Comparison of ENCODE assay signal across 8 cellular contexts in the genomic region with DNA sequence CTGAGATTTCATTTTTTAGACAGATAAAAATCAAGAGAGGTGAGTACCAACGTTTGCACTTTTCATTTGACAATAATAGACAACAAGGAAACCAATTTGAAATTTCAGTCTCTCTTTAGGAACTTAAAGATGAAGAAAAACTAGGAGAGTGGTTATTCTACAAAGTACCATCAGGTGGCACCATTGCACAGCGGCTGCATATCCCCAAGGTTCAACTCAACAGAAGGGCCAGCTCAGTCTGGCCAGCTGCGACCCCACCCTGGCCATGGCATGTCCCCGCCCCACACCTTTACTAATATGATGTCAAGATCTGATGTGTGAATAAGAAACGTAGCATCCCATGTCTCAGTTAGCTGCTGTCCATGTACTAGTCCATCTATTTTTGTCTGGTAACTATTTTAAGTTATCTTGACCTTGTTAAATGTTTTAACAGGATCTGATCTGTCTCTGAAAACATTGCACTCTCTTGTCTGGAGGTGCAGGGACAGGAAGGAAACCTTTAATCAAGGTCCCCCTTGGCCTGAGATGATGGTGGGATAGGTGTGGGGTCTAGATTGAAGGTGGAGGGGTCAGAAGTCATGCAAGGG. TPM values are rescaled to one million over a fixed set of nuclear protein-coding genes. Genes with fewer than 3 reads are reported as not detected.
A peak's percentile ranks its signal among the peaks of the same experiment; 100 is the strongest.
DNase-seq lines count a peak whose midpoint lies in the region; ATAC-seq and TF ChIP-seq lines count a peak whose summit lies in the region.

No MANE protein-coding gene starts in this region.

- H3K9me3 ChIP-seq in WERI-Rb-1 (ENCODE audit: severe bottlenecking) (peaks cover 8% of the 10 kb centered on the region), esophagus squamous epithelium (no peaks in the 10 kb centered on the region)
- H3K9me3 ChIP-seq in naive thymus-derived CD4-positive, alpha-beta T cell (ENCODE audit: control insufficient read depth in 2 of 3, low read length in 3 of 3) = no peaks in the 10 kb centered on the region

- H3K27me3 ChIP-seq in WERI-Rb-1 (ENCODE audit: insufficient read depth, low read depth, severe bottlenecking) (no peaks in the 10 kb centered on the region), esophagus squamous epithelium (no peaks in the 10 kb centered on the region)
- no peaks in the 10 kb centered on the region for H3K27me3 ChIP-seq in naive thymus-derived CD4-positive, alpha-beta T cell (ENCODE audit: control insufficient read depth in 2 of 2, insufficient read depth in 2 of 2, low read length in 2 of 2)

- H3K4me1 Mint-ChIP-seq in naive thymus-derived CD4-positive, alpha-beta T cell = no peaks in the 10 kb centered on the region

- no peak overlapping the region for H3K27ac Mint-ChIP-seq in naive thymus-derived CD4-positive, alpha-beta T cell

- no peaks in the 10 kb centered on the region for H3K9me3 Mint-ChIP-seq in naive thymus-derived CD4-positive, alpha-beta T cell

- ATAC-seq in naive thymus-derived CD4-positive, alpha-beta T cell = peak; percentile 48
- ATAC-seq in HG03432 (IDR thresholded peaks at IDR 0.05; ENCODE audit: unreplicated experiment) (no peak), HG03095 (IDR thresholded peaks at IDR 0.05; ENCODE audit: unreplicated experiment) (no peak)

- H3K36me3 ChIP-seq in WERI-Rb-1 (no peaks in the 10 kb centered on the region), esophagus squamous epithelium (no peaks in the 10 kb centered on the region)
- H3K36me3 ChIP-seq in naive thymus-derived CD4-positive, alpha-beta T cell (ENCODE audit: control insufficient read depth in 2 of 3, insufficient read depth in 3 of 3, low read length in 3 of 3) = no peaks in the 10 kb centered on the region

- peaks cover 0 to 16% (median 4%) of the 10 kb centered on the region in 5 donors for H3K27me3 Mint-ChIP-seq in naive thymus-derived CD4-positive, alpha-beta T cell

- TF ChIP-seq POLR2A in esophagus squamous epithelium (IDR thresholded peaks at IDR 0.05) = no peak

- H3K36me3 Mint-ChIP-seq in naive thymus-derived CD4-positive, alpha-beta T cell = no peaks in the 10 kb centered on the region

- H3K4me3 ChIP-seq in WERI-Rb-1 (ENCODE audit: low read depth, low read length) (no peak overlapping the region), esophagus squamous epithelium (no peak overlapping the region)
- H3K4me3 ChIP-seq in naive thymus-derived CD4-positive, alpha-beta T cell (ENCODE audit: low read length) = no peak overlapping the region

- intact Hi-C loops in esophagus squamous epithelium (cut with DNase I) = loop anchor here (5.0 kb wide), 1 partner anchor 187 kb away; no protein-coding TSS in a partner anchor
- intact Hi-C loops in naive thymus-derived CD4-positive, alpha-beta T cell (cut with micrococcal nuclease) = loop anchor here (1.0 to 5.0 kb wide), 3 partner anchors 187 to 522 kb away; no protein-coding TSS in a partner anchor

- WGBS in esophagus squamous epithelium, 2 donors = 0 to 1% methylated on average over 5 of the region's 5 CpGs

- POLR2A ChIA-PET in naive thymus-derived CD4-positive, alpha-beta T cell (lab: Charles Lee) = no interaction called here

- no peak overlapping the region for H3K4me3 Mint-ChIP-seq in naive thymus-derived CD4-positive, alpha-beta T cell

- H3K4me1 ChIP-seq in esophagus squamous epithelium = peaks cover 0 to 18% (median 0%) of the 10 kb centered on the region in 3 donors
- H3K4me1 ChIP-seq in naive thymus-derived CD4-positive, alpha-beta T cell (ENCODE audit: control insufficient read depth in 2 of 2, insufficient read depth in 2 of 2, low read length in 2 of 2) = no peaks in the 10 kb centered on the region

- CTCF ChIA-PET in naive thymus-derived CD4-positive, alpha-beta T cell (lab: Charles Lee) = interaction anchor here (0.6 to 2.9 kb wide), 2 partner anchors 188 to 1569 kb away, joined by 3 to 27 read pairs; no protein-coding TSS in a partner anchor

- TF ChIP-seq CTCF in GM12874 (IDR thresholded peaks at IDR 0.05; ENCODE audit: insufficient read depth, low read depth, low read length) = peak; percentile 74
- TF ChIP-seq CTCF in WERI-Rb-1 (IDR thresholded peaks at IDR 0.05; ENCODE audit: low read depth, low read length) = peak; percentile 73
- peak; percentile 47 to 84 (median 75) for TF ChIP-seq CTCF in esophagus squamous epithelium (IDR thresholded peaks at IDR 0.05)

- peak; percentile 54 for DNase-seq in AG08395 (ENCODE audit: low spot score)
- peak; percentile 61 for DNase-seq in NCI-H146 treated with DMSO at 0.1 percent for 48 hours (lab: John Stamatoyannopoulos, UW; ENCODE audit: unreplicated experiment)
- peak; percentile 63 for DNase-seq in WERI-Rb-1
- DNase-seq in esophagus squamous epithelium (lab: John Stamatoyannopoulos, UW) = no peak
- peak in 3 of 9 donors; percentile 23 to 25 (median 23) for DNase-seq in naive thymus-derived CD4-positive, alpha-beta T cell

- H3K27ac ChIP-seq in WERI-Rb-1 (no peak overlapping the region), esophagus squamous epithelium (no peak overlapping the region)
- no peak overlapping the region for H3K27ac ChIP-seq in naive thymus-derived CD4-positive, alpha-beta T cell (ENCODE audit: low read depth, low read length)

RNA-seq across cellular contexts. Expression of a gene that starts 35.5 kb away (rescaled TPM):
- total RNA-seq in esophagus squamous epithelium = 10 to 100 TPM in 2 of 4 donors, 1 to 10 TPM in 2; 3.8 to 14.7 (median 8.8) TPM
- not detected for total RNA-seq in naive thymus-derived CD4-positive, alpha-beta T cell
- not detected for polyA plus RNA-seq in naive thymus-derived CD4-positive, alpha-beta T cell

Comparison
In these comparisons a context has a peak if more than half of its experiments do, and no peak if none do; other contexts are left out.
1. RNA of a gene that starts 35.5 kb away (total RNA-seq): 3.8 to 14.7 TPM in esophagus squamous epithelium; not detected in naive thymus-derived CD4-positive, alpha-beta T cell; every median in the first group is over 4 times any median in the second.
2. Peak in every context shown above with its lines, with median percentiles within 50 percentile points of each other: CTCF ChIP-seq.